Comparison of ENCODE assay signal across 1 cellular context in genomic region chr7:106737202-106737562, GRCh38.
TF ChIP-seq lines count a peak whose summit lies in the region.

No MANE protein-coding gene starts in this region.

TF ChIP-seq in GM23338, 12 proteins besides CTCF, POLR2A, EP300 and RAD21 (continued from another document):
- TF ChIP-seq ZNF114 (CRISPR knock-in tag; IDR thresholded peaks at IDR 0.05) (no peak), EZH2 (IDR thresholded peaks at IDR 0.05; ENCODE audit: low read depth, unreplicated experiment) (no peak), EZH2phosphoT487 (IDR thresholded peaks at IDR 0.05; ENCODE audit: unreplicated experiment) (no peak), CREB1 (CRISPR knock-in tag; IDR thresholded peaks at IDR 0.05; ENCODE audit: low read depth) (no peak)
